ENCODE assay signal across 36 cellular contexts in the genomic region with DNA sequence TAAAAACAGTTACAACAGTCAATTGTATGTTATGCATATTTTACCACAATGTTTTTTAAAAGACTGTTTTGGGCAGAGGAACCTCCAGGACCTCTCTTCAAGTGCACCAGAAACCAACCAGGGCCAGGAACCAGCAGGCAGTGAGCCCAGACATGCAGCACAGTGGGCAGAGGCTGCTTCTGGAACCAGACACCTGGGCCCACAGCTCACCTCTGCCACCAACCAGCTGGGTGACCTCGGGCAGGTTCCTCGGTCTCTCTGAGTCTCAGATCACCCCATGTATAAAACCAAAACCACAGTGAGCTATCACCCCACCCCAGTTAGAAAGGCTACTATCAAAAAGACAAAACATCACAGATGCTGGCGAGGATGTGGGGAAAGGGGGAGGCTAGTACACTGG.
"Had no signal": no experiment of that assay in that cellular context is flagged by ENCODE, and none has a peak within 500 bp of the region (broad histone marks: within the 10 kb centered on the region; RNA-seq: fewer than 3 reads in every experiment).

No MANE protein-coding gene starts in this region.

- H3K27ac Mint-ChIP-seq: activated B cell treated with CpG ODN at 0.5 μM for 24 hours; activated CD4-positive, alpha-beta memory T cell treated with anti-CD3 and anti-CD28 coated beads, Interleukin-2, amount 10 ng/mL, durations not matched to agents 7 days and 5 days; activated CD4-positive, alpha-beta T cell treated with anti-CD3 and anti-CD28 coated beads, Interleukin-2, amount 10 ng/mL, durations not matched to agents 7 days and 5 days; activated CD8-positive, alpha-beta memory T cell treated with anti-CD3 and anti-CD28 coated beads, Interleukin-2, amount 10 ng/mL, durations not matched to agents 7 days and 5 days; activated CD8-positive, alpha-beta T cell treated with anti-CD3 and anti-CD28 coated beads, Interleukin-2, amount 10 ng/mL, durations not matched to agents 7 days and 5 days; activated naive CD4-positive, alpha-beta T cell treated with anti-CD3 and anti-CD28 coated beads, Interleukin-2, amount 10 ng/mL, durations not matched to agents 7 days and 5 days; activated naive CD4-positive, alpha-beta T cell treated with anti-CD3 and anti-CD28 coated beads, Interleukin-2, amount 50 U/mL, for 24 hours; activated naive CD8-positive, alpha-beta T cell; activated naive CD8-positive, alpha-beta T cell treated with anti-CD3 and anti-CD28 coated beads, Interleukin-2, amount 10 ng/mL, durations not matched to agents 7 days and 5 days; activated naive CD8-positive, alpha-beta T cell treated with anti-CD3 and anti-CD28 coated beads, Interleukin-2, amount 50 U/mL, for 24 hours; activated T-cell treated with anti-CD3 and anti-CD28 coated beads, Interleukin-2, amount 50 U/mL, for 24 hours; activated T-helper 2 cell treated with anti-CD3 and anti-CD28 coated beads, Interferon-gamma antibody, Interleukin-2, Interleukin-4, amounts not matched to agents 10 μg/mL and 5 μg/mL and 100 μg/mL, durations not matched to agents 14 hours and 24 hours and 36 hours; brain; T-helper 1 cell treated with Interleukin-12 subunit alpha and Interleukin-12 subunit beta and Interleukin-4 antibody, amounts not matched to agents 30 μg/mL and 1 μg/mL, for 36 hours; T-helper 2 cell treated with Interferon-gamma antibody and Interleukin-4, amounts not matched to agents 5 μg/mL and 100 μg/mL, for 36 hours had no signal

- H3K4me3 ChIP-seq: ascending aorta, cardiac muscle cell had no signal

- H3K9me3 ChIP-seq: ascending aorta had no signal

- H3K36me3 ChIP-seq: ascending aorta, cardiac muscle cell had no signal

- H3K27me3 Mint-ChIP-seq: activated CD4-positive, alpha-beta memory T cell treated with anti-CD3 and anti-CD28 coated beads, Interleukin-2, amount 10 ng/mL, durations not matched to agents 7 days and 5 days; activated CD4-positive, alpha-beta T cell treated with anti-CD3 and anti-CD28 coated beads, Interleukin-2, amount 10 ng/mL, durations not matched to agents 7 days and 5 days; activated naive CD4-positive, alpha-beta T cell treated with anti-CD3 and anti-CD28 coated beads, Interleukin-2, amount 10 ng/mL, durations not matched to agents 7 days and 5 days had no signal

- H3K9me3 Mint-ChIP-seq: activated B cell treated with CpG ODN at 0.5 μM for 24 hours; activated naive CD8-positive, alpha-beta T cell treated with anti-CD3 and anti-CD28 coated beads, Interleukin-2, amount 50 U/mL, for 24 hours; central memory CD8-positive, alpha-beta T cell had no signal

- H3K4me1 ChIP-seq: ascending aorta had no signal

- DNase-seq: activated B cell treated with CpG ODN at 0.5 μM for 24 hours; activated CD4-positive, alpha-beta memory T cell treated with anti-CD3 and anti-CD28 coated beads, Interleukin-2, amount 10 ng/mL, durations not matched to agents 7 days and 5 days; activated CD4-positive, alpha-beta T cell treated with anti-CD3 and anti-CD28 coated beads for 4 hours; activated CD4-positive, alpha-beta T cell treated with anti-CD3 and anti-CD28 coated beads, Interleukin-2, amount 10 ng/mL, durations not matched to agents 7 days and 5 days; activated CD4-positive, alpha-beta T cell treated with anti-CD3 and anti-CD28 coated beads, Interleukin-2, amount 50 U/mL, for 48 hours; activated CD4-positive, CD25-positive, alpha-beta regulatory T cell treated with anti-CD3 and anti-CD28 coated beads, Interleukin-2, amount 50 U/mL, for 72 hours; activated CD8-positive, alpha-beta memory T cell treated with anti-CD3 and anti-CD28 coated beads for 24 hours; activated CD8-positive, alpha-beta memory T cell treated with anti-CD3 and anti-CD28 coated beads, Interleukin-2, amount 10 ng/mL, durations not matched to agents 7 days and 5 days; activated CD8-positive, alpha-beta memory T cell treated with anti-CD3 and anti-CD28 coated beads, Interleukin-2, amount 50 U/mL, for 48 hours; activated CD8-positive, alpha-beta T cell treated with anti-CD3 and anti-CD28 coated beads, Interleukin-2, amount 10 ng/mL, durations not matched to agents 7 days and 5 days; activated effector memory CD4-positive, alpha-beta T cell treated with Interleukin-2 at 50 U/mL for 16 hours; activated gamma-delta T cell; activated naive CD4-positive, alpha-beta T cell treated with anti-CD3 and anti-CD28 coated beads, Interleukin-2, amount 10 ng/mL, durations not matched to agents 7 days and 5 days; activated naive CD4-positive, alpha-beta T cell treated with Interleukin-2 at 50 U/mL for 16 hours; activated naive CD8-positive, alpha-beta T cell treated with anti-CD3 and anti-CD28 coated beads, Interleukin-2, amount 10 ng/mL, durations not matched to agents 7 days and 5 days; activated naive CD8-positive, alpha-beta T cell treated with anti-CD3 and anti-CD28 coated beads, Interleukin-2, amount 50 U/mL, for 24 hours; activated T-cell treated with anti-CD3 and anti-CD28 coated beads, Interleukin-2, amount 50 U/mL, for 24 hours; activated T-cell treated with anti-CD3 and anti-CD28 coated beads, Interleukin-2, amount 50 U/mL, for 48 hours; amygdala; anterior cingulate cortex; caudate nucleus; cerebellar nuclear complex; T-helper 1 cell; T-helper 2 cell; T-helper 9 cell had no signal

- FAIRE-seq: TTC549 had no signal

- H3K4me3 Mint-ChIP-seq: activated B cell treated with CpG ODN at 0.5 μM for 24 hours; activated CD4-positive, alpha-beta memory T cell treated with anti-CD3 and anti-CD28 coated beads, Interleukin-2, amount 10 ng/mL, durations not matched to agents 7 days and 5 days; activated CD4-positive, alpha-beta T cell treated with anti-CD3 and anti-CD28 coated beads, Interleukin-2, amount 10 ng/mL, durations not matched to agents 7 days and 5 days; activated CD8-positive, alpha-beta memory T cell treated with anti-CD3 and anti-CD28 coated beads, Interleukin-2, amount 10 ng/mL, durations not matched to agents 7 days and 5 days; activated CD8-positive, alpha-beta T cell treated with anti-CD3 and anti-CD28 coated beads, Interleukin-2, amount 10 ng/mL, durations not matched to agents 7 days and 5 days; activated naive CD4-positive, alpha-beta T cell treated with anti-CD3 and anti-CD28 coated beads, Interleukin-2, amount 10 ng/mL, durations not matched to agents 7 days and 5 days; activated naive CD4-positive, alpha-beta T cell treated with anti-CD3 and anti-CD28 coated beads, Interleukin-2, amount 50 U/mL, for 24 hours; activated naive CD8-positive, alpha-beta T cell; activated naive CD8-positive, alpha-beta T cell treated with anti-CD3 and anti-CD28 coated beads, Interleukin-2, amount 10 ng/mL, durations not matched to agents 7 days and 5 days; activated naive CD8-positive, alpha-beta T cell treated with anti-CD3 and anti-CD28 coated beads, Interleukin-2, amount 50 U/mL, for 24 hours; activated T-cell treated with anti-CD3 and anti-CD28 coated beads, Interleukin-2, amount 50 U/mL, for 24 hours; brain; central memory CD8-positive, alpha-beta T cell; T-helper 1 cell treated with Interleukin-12 subunit alpha and Interleukin-12 subunit beta and Interleukin-4 antibody, amounts not matched to agents 30 μg/mL and 1 μg/mL, for 36 hours; T-helper 2 cell treated with Interferon-gamma antibody and Interleukin-4, amounts not matched to agents 5 μg/mL and 100 μg/mL, for 36 hours had no signal

- H3K27ac ChIP-seq: ascending aorta, cardiac muscle cell, VCaP had no signal

- ATAC-seq: activated CD8-positive, alpha-beta memory T cell treated with anti-CD3 and anti-CD28 coated beads, Interleukin-2, amount 10 ng/mL, durations not matched to agents 7 days and 5 days; activated CD8-positive, alpha-beta T cell treated with anti-CD3 and anti-CD28 coated beads, Interleukin-2, amount 10 ng/mL, durations not matched to agents 7 days and 5 days; activated naive CD8-positive, alpha-beta T cell treated with anti-CD3 and anti-CD28 coated beads, Interleukin-2, amount 50 U/mL, for 24 hours had no signal

- H3K36me3 Mint-ChIP-seq: activated CD8-positive, alpha-beta memory T cell treated with anti-CD3 and anti-CD28 coated beads, Interleukin-2, amount 10 ng/mL, durations not matched to agents 7 days and 5 days; activated naive CD4-positive, alpha-beta T cell treated with anti-CD3 and anti-CD28 coated beads, Interleukin-2, amount 10 ng/mL, durations not matched to agents 7 days and 5 days; activated naive CD4-positive, alpha-beta T cell treated with anti-CD3 and anti-CD28 coated beads, Interleukin-2, amount 50 U/mL, for 24 hours; activated naive CD8-positive, alpha-beta T cell treated with anti-CD3 and anti-CD28 coated beads, Interleukin-2, amount 10 ng/mL, durations not matched to agents 7 days and 5 days had no signal

- H3K4me1 Mint-ChIP-seq: activated B cell treated with CpG ODN at 0.5 μM for 24 hours; activated CD4-positive, alpha-beta memory T cell treated with anti-CD3 and anti-CD28 coated beads, Interleukin-2, amount 10 ng/mL, durations not matched to agents 7 days and 5 days; activated CD4-positive, alpha-beta T cell treated with anti-CD3 and anti-CD28 coated beads, Interleukin-2, amount 10 ng/mL, durations not matched to agents 7 days and 5 days; activated naive CD4-positive, alpha-beta T cell treated with anti-CD3 and anti-CD28 coated beads, Interleukin-2, amount 10 ng/mL, durations not matched to agents 7 days and 5 days; activated naive CD4-positive, alpha-beta T cell treated with anti-CD3 and anti-CD28 coated beads, Interleukin-2, amount 50 U/mL, for 24 hours; activated naive CD8-positive, alpha-beta T cell treated with anti-CD3 and anti-CD28 coated beads, Interleukin-2, amount 50 U/mL, for 24 hours; central memory CD8-positive, alpha-beta T cell had no signal

- H3K27me3 ChIP-seq: ascending aorta, cardiac muscle cell had no signal
